In genomic region chr22:27004434-27004833, GRCh38 we compare ENCODE assay signal across 23 cellular contexts.
A peak's percentile ranks its signal among the peaks of the same experiment; 100 is the strongest.
DNase-seq lines count a peak whose midpoint lies in the region; ATAC-seq lines count a peak whose summit lies in the region.
"Had no signal": no experiment of that assay in that cellular context is flagged by ENCODE, and none has a peak within 500 bp of the region (broad histone marks: within the 10 kb centered on the region; RNA-seq: fewer than 3 reads in every experiment).

No MANE protein-coding gene starts in this region.

- no peaks in the 10 kb centered on the region for H3K36me3 ChIP-seq in iPS DF 6.9 (ENCODE audit: control insufficient read depth, insufficient read depth, low read length)
- H3K36me3 ChIP-seq: BLaER1 treated with 17β-estradiol and CSF1 and Interleukin-3, amounts not matched to agents 10 nM and 100 nM; HAP-1 had no signal

- H3K9me3 ChIP-seq in iPS DF 6.9 (ENCODE audit: control insufficient read depth, insufficient read depth, low read length) = no peaks in the 10 kb centered on the region
- H3K9me3 ChIP-seq: BLaER1 treated with 17β-estradiol and CSF1 and Interleukin-3, amounts not matched to agents 10 nM and 100 nM; HAP-1; SK-N-SH had no signal

- H3K4me3 Mint-ChIP-seq in activated T-cell treated with anti-CD3 and anti-CD28 coated beads, Interleukin-2, amount 50 U/mL, for 24 hours = no peak overlapping the region
- H3K4me3 Mint-ChIP-seq: CD8-positive, alpha-beta T cell had no signal

- H3K4me3 ChIP-seq in iPS DF 6.9 (ENCODE audit: low read length) = no peak overlapping the region
- H3K4me3 ChIP-seq: BLaER1 treated with 17β-estradiol and CSF1 and Interleukin-3, amounts not matched to agents 10 nM and 100 nM; HAP-1 had no signal

- peak; percentile 11 for DNase-seq in ELF-1 (ENCODE audit: low read depth, low spot score)
- DNase-seq in LHCN-M2 (ENCODE audit: low read depth) = peak; percentile 2
- peak; percentile 4 for DNase-seq in SW480 (ENCODE audit: low spot score)
- peak; percentile 47 for DNase-seq in iPS DF 6.9 (ENCODE audit: low read depth, low spot score)
- DNase-seq in activated T-cell treated with anti-CD3 and anti-CD28 coated beads, Interleukin-2, amount 50 U/mL, for 24 hours = no peak
- no peak for DNase-seq in activated CD8-positive, alpha-beta memory T cell treated with anti-CD3 and anti-CD28 coated beads, Interleukin-2, amount 50 U/mL, for 4 hours
- no peak for DNase-seq in AG08395 (ENCODE audit: low spot score)
- DNase-seq: Calu3; CD8-positive, alpha-beta T cell; EL; KBM-7; MV-4-11; NCI-H1417 treated with DMSO at 0.1 percent for 48 hours; NCI-H187 treated with DMSO at 0.1 percent for 48 hours; NCI-H226; NCI-H524; OCI-M1; SHP77; SK-N-SH; T-helper 1 cell had no signal

- no peak overlapping the region for H3K27ac ChIP-seq in iPS DF 6.9 (ENCODE audit: low read length)
- H3K27ac ChIP-seq: BLaER1 treated with 17β-estradiol and CSF1 and Interleukin-3, amounts not matched to agents 10 nM and 100 nM had no signal

- H3K9me3 Mint-ChIP-seq in activated T-cell treated with anti-CD3 and anti-CD28 coated beads, Interleukin-2, amount 50 U/mL, for 24 hours = no peaks in the 10 kb centered on the region
- H3K9me3 Mint-ChIP-seq: CD8-positive, alpha-beta T cell had no signal

- no peaks in the 10 kb centered on the region for H3K27me3 Mint-ChIP-seq in activated T-cell treated with anti-CD3 and anti-CD28 coated beads, Interleukin-2, amount 50 U/mL, for 24 hours

- H3K27me3 ChIP-seq in iPS DF 6.9 (ENCODE audit: control insufficient read depth, insufficient read depth, low read length) = no peaks in the 10 kb centered on the region
- H3K27me3 ChIP-seq: BLaER1 treated with 17β-estradiol and CSF1 and Interleukin-3, amounts not matched to agents 10 nM and 100 nM had no signal

- H3K4me1 Mint-ChIP-seq in activated T-cell treated with anti-CD3 and anti-CD28 coated beads, Interleukin-2, amount 50 U/mL, for 24 hours (ENCODE audit: low read depth) = no peaks in the 10 kb centered on the region

- no peaks in the 10 kb centered on the region for H3K36me3 Mint-ChIP-seq in activated T-cell treated with anti-CD3 and anti-CD28 coated beads, Interleukin-2, amount 50 U/mL, for 24 hours (ENCODE audit: low read depth)
- H3K36me3 Mint-ChIP-seq: CD8-positive, alpha-beta T cell had no signal

- H3K27ac Mint-ChIP-seq in activated T-cell treated with anti-CD3 and anti-CD28 coated beads, Interleukin-2, amount 50 U/mL, for 24 hours = no peak overlapping the region
- H3K27ac Mint-ChIP-seq: CD8-positive, alpha-beta T cell had no signal

- no peaks in the 10 kb centered on the region for H3K4me1 ChIP-seq in iPS DF 6.9 (ENCODE audit: control insufficient read depth, insufficient read depth, low read length)
- H3K4me1 ChIP-seq: HAP-1 had no signal

- ATAC-seq in HG02885 (IDR thresholded peaks at IDR 0.05; ENCODE audit: poor library complexity, unreplicated experiment) = no peak
- ATAC-seq: CD8-positive, alpha-beta T cell had no signal

- no CpG with 5 or more reads among the region's 1 CpG for WGBS in iPS DF 6.9 (ENCODE audit: insufficient coverage, insufficient read length)

Comparison
In these comparisons a context has a peak if more than half of its experiments do, and no peak if none do; other contexts are left out.
1. DNase-seq: peak in ELF-1 (single experiment), LHCN-M2 (single experiment), SW480 (single experiment) and iPS DF 6.9 (single experiment); none in activated T-cell treated with anti-CD3 and anti-CD28 coated beads, Interleukin-2, amount 50 U/mL, for 24 hours (single experiment), activated CD8-positive, alpha-beta memory T cell treated with anti-CD3 and anti-CD28 coated beads, Interleukin-2, amount 50 U/mL, for 4 hours (single experiment) and AG08395 (single experiment).